ENCODE assay signal across 10 cellular contexts in genomic region chr17:31654936-31655335, GRCh38.
DNase-seq lines count a peak whose midpoint lies in the region; ATAC-seq and TF ChIP-seq lines count a peak whose summit lies in the region.
"Had no signal": no experiment of that assay in that cellular context is flagged by ENCODE, and none has a peak within 500 bp of the region (broad histone marks: within the 10 kb centered on the region; RNA-seq: fewer than 3 reads in every experiment).

No MANE protein-coding gene starts in this region.

- intact Hi-C loops in activated B cell treated with CpG ODN at 0.5 μM for 24 hours (cut with micrococcal nuclease) = no loop called here

- peak; percentile 27 to 54 for ATAC-seq in activated T-cell treated with anti-CD3 and anti-CD28 coated beads, Interleukin-2, amount 50 U/mL, for 4 hours
- peak; percentile 84 for ATAC-seq in activated B cell treated with CpG ODN at 0.5 μM for 24 hours (ENCODE audit: low read depth)
- peak; percentile 56 to 85 for ATAC-seq in stimulated activated naive B cell treated with anti-CD40 and anti-IgM and Interleukin-4, amounts not matched to agents 10 μg/mL and 1 μg/mL and 100 μg/mL, for 72 hours (replicated peaks)

- H3K4me1 Mint-ChIP-seq in activated T-cell treated with anti-CD3 and anti-CD28 coated beads, Interleukin-2, amount 50 U/mL, for 4 hours (ENCODE audit: low read depth) = no peaks in the 10 kb centered on the region
- peaks cover 1% of the 10 kb centered on the region for H3K4me1 Mint-ChIP-seq in activated B cell treated with CpG ODN at 0.5 μM for 24 hours
- H3K4me1 Mint-ChIP-seq in immature natural killer cell = peaks cover 16 to 23% of the 10 kb centered on the region in 2 donors
- peaks cover 0 to 6% of the 10 kb centered on the region in 2 donors for H3K4me1 Mint-ChIP-seq in stimulated activated naive B cell treated with anti-CD40 and anti-IgM and Interleukin-4, amounts not matched to agents 10 μg/mL and 1 μg/mL and 100 μg/mL, for 72 hours

- H3K4me3 Mint-ChIP-seq in activated T-cell treated with anti-CD3 and anti-CD28 coated beads, Interleukin-2, amount 50 U/mL, for 4 hours = no peak overlapping the region
- no peak overlapping the region for H3K4me3 Mint-ChIP-seq in activated B cell treated with CpG ODN at 0.5 μM for 24 hours
- peak overlapping the region; percentile 47 to 84 (median 79) for H3K4me3 Mint-ChIP-seq in immature natural killer cell
- H3K4me3 Mint-ChIP-seq in stimulated activated naive B cell treated with anti-CD40 and anti-IgM and Interleukin-4, amounts not matched to agents 10 μg/mL and 1 μg/mL and 100 μg/mL, for 72 hours = no peak overlapping the region
- H3K4me3 Mint-ChIP-seq: IgD-negative memory B cell had no signal

- POLR2A ChIA-PET in activated B cell treated with CpG ODN at 0.5 μM for 24 hours (lab: Charles Lee) = no interaction called here

- CTCF ChIA-PET in activated B cell treated with CpG ODN at 0.5 μM for 24 hours (lab: Charles Lee) = no interaction called here

- peaks cover 11% of the 10 kb centered on the region for H3K27me3 Mint-ChIP-seq in activated T-cell treated with anti-CD3 and anti-CD28 coated beads, Interleukin-2, amount 50 U/mL, for 4 hours (ENCODE audit: low read depth)
- H3K27me3 Mint-ChIP-seq in activated B cell treated with CpG ODN at 0.5 μM for 24 hours (peaks cover 16% of the 10 kb centered on the region), immature natural killer cell (ENCODE audit: low read depth in 3 of 3) (peaks cover 6 to 13% (median 9%) of the 10 kb centered on the region in 3 donors)
- peaks cover 17 to 40% of the 10 kb centered on the region in 2 donors for H3K27me3 Mint-ChIP-seq in stimulated activated naive B cell treated with anti-CD40 and anti-IgM and Interleukin-4, amounts not matched to agents 10 μg/mL and 1 μg/mL and 100 μg/mL, for 72 hours

- no peak for DNase-seq in activated T-cell treated with anti-CD3 and anti-CD28 coated beads, Interleukin-2, amount 50 U/mL, for 4 hours
- DNase-seq in activated T-cell treated with anti-CD3 and anti-CD28 coated beads for 4 hours (no peak), activated B cell treated with CpG ODN at 0.5 μM for 24 hours (no peak), immature natural killer cell (peak; percentile 83 to 89 (median 87)), hypothalamus (lab: John Stamatoyannopoulos, UW) (no peak), nucleus accumbens (lab: John Stamatoyannopoulos, UW) (no peak)
- DNase-seq in stimulated activated naive B cell treated with anti-CD40 and anti-IgM and Interleukin-4, amounts not matched to agents 10 μg/mL and 1 μg/mL and 100 μg/mL, for 72 hours = no peak
- DNase-seq in activated CD4-positive, CD25-positive, alpha-beta regulatory T cell treated with anti-CD3 and anti-CD28 coated beads, Interleukin-2, amount 50 U/mL, for 72 hours = no peak
- DNase-seq: SW 1271 had no signal

- H3K27ac Mint-ChIP-seq in activated B cell treated with CpG ODN at 0.5 μM for 24 hours (no peak overlapping the region), immature natural killer cell (peak overlapping the region; percentile 84 to 94 (median 92))
- no peak overlapping the region for H3K27ac Mint-ChIP-seq in stimulated activated naive B cell treated with anti-CD40 and anti-IgM and Interleukin-4, amounts not matched to agents 10 μg/mL and 1 μg/mL and 100 μg/mL, for 72 hours
- H3K27ac Mint-ChIP-seq: IgD-negative memory B cell had no signal

- H3K36me3 Mint-ChIP-seq in activated T-cell treated with anti-CD3 and anti-CD28 coated beads, Interleukin-2, amount 50 U/mL, for 4 hours (ENCODE audit: insufficient read depth) = no peaks in the 10 kb centered on the region
- H3K36me3 Mint-ChIP-seq in activated B cell treated with CpG ODN at 0.5 μM for 24 hours (ENCODE audit: low read depth) (no peaks in the 10 kb centered on the region), immature natural killer cell (no peaks in the 10 kb centered on the region)
- H3K36me3 Mint-ChIP-seq in stimulated activated naive B cell treated with anti-CD40 and anti-IgM and Interleukin-4, amounts not matched to agents 10 μg/mL and 1 μg/mL and 100 μg/mL, for 72 hours = no peaks in the 10 kb centered on the region

- no peak for TF ChIP-seq CTCF in activated B cell treated with CpG ODN at 0.5 μM for 24 hours (IDR thresholded peaks at IDR 0.05)

- no peaks in the 10 kb centered on the region for H3K9me3 Mint-ChIP-seq in activated T-cell treated with anti-CD3 and anti-CD28 coated beads, Interleukin-2, amount 50 U/mL, for 4 hours
- H3K9me3 Mint-ChIP-seq in activated B cell treated with CpG ODN at 0.5 μM for 24 hours (no peaks in the 10 kb centered on the region), immature natural killer cell (peaks cover 0 to 2% (median 0%) of the 10 kb centered on the region in 6 donors)
- no peaks in the 10 kb centered on the region for H3K9me3 Mint-ChIP-seq in stimulated activated naive B cell treated with anti-CD40 and anti-IgM and Interleukin-4, amounts not matched to agents 10 μg/mL and 1 μg/mL and 100 μg/mL, for 72 hours
- H3K9me3 Mint-ChIP-seq: IgD-negative memory B cell had no signal

Comparison
In these comparisons a context has a peak if more than half of its experiments do, and no peak if none do; other contexts are left out.
1. DNase-seq: peak in immature natural killer cell (3 of 3); none in activated T-cell treated with anti-CD3 and anti-CD28 coated beads, Interleukin-2, amount 50 U/mL, for 4 hours (single experiment), activated T-cell treated with anti-CD3 and anti-CD28 coated beads for 4 hours (single experiment), activated B cell treated with CpG ODN at 0.5 μM for 24 hours (single experiment), stimulated activated naive B cell treated with anti-CD40 and anti-IgM and Interleukin-4, amounts not matched to agents 10 μg/mL and 1 μg/mL and 100 μg/mL, for 72 hours (single experiment), hypothalamus (0 of 51), activated CD4-positive, CD25-positive, alpha-beta regulatory T cell treated with anti-CD3 and anti-CD28 coated beads, Interleukin-2, amount 50 U/mL, for 72 hours (single experiment) and nucleus accumbens (0 of 56).
2. H3K4me3 Mint-ChIP-seq: peak in immature natural killer cell (5 of 5); none in activated T-cell treated with anti-CD3 and anti-CD28 coated beads, Interleukin-2, amount 50 U/mL, for 4 hours (single experiment), activated B cell treated with CpG ODN at 0.5 μM for 24 hours (single experiment) and stimulated activated naive B cell treated with anti-CD40 and anti-IgM and Interleukin-4, amounts not matched to agents 10 μg/mL and 1 μg/mL and 100 μg/mL, for 72 hours (0 of 2).
3. H3K27ac Mint-ChIP-seq: peak in immature natural killer cell (6 of 6); none in activated B cell treated with CpG ODN at 0.5 μM for 24 hours (single experiment) and stimulated activated naive B cell treated with anti-CD40 and anti-IgM and Interleukin-4, amounts not matched to agents 10 μg/mL and 1 μg/mL and 100 μg/mL, for 72 hours (single experiment).
4. Peak in every context shown above with its lines, with median percentiles within 50 percentile points of each other: ATAC-seq.